23 cellular contexts compared by ENCODE assay signal in genomic region chr1:177546346-177546745, GRCh38.
"Had no signal": no experiment of that assay in that cellular context is flagged by ENCODE, and none has a peak within 500 bp of the region (broad histone marks: within the 10 kb centered on the region; RNA-seq: fewer than 3 reads in every experiment).

No MANE protein-coding gene starts in this region.

- H3K4me3 ChIP-seq: heart left ventricle, neural progenitor cell, right atrium auricular region, tibial nerve had no signal

- H3K27ac ChIP-seq: heart left ventricle, neural progenitor cell, right atrium auricular region, tibial nerve had no signal

- H3K36me3 ChIP-seq: heart left ventricle, neural progenitor cell, right atrium auricular region, tibial nerve had no signal

- H3K4me1 ChIP-seq: heart left ventricle, neural progenitor cell, right atrium auricular region, tibial nerve had no signal

- H3K27me3 ChIP-seq: heart left ventricle, neural progenitor cell, tibial nerve had no signal

- ATAC-seq: effector memory CD8-positive, alpha-beta T cell; heart left ventricle; natural killer cell; stimulated activated naive B cell treated with anti-CD40 and anti-IgM and Interleukin-4, amounts not matched to agents 10 μg/mL and 1 μg/mL and 100 μg/mL, for 72 hours; WTC11 had no signal

- DNase-seq: activated CD4-positive, alpha-beta memory T cell treated with anti-CD3 and anti-CD28 coated beads, Interleukin-2, amount 10 ng/mL, durations not matched to agents 7 days and 5 days; activated CD4-positive, alpha-beta T cell treated with anti-CD3 and anti-CD28 coated beads for 1 hour; activated CD4-positive, alpha-beta T cell treated with anti-CD3 and anti-CD28 coated beads, Interleukin-2, amount 10 ng/mL, durations not matched to agents 7 days and 5 days; activated CD8-positive, alpha-beta memory T cell treated with anti-CD3 and anti-CD28 coated beads, Interleukin-2, amount 50 U/mL, for 48 hours; activated gamma-delta T cell treated with Interleukin-2 at 50 U/mL for 16 hours; activated naive CD4-positive, alpha-beta T cell treated with anti-CD3 and anti-CD28 coated beads, Interleukin-2, amount 50 U/mL, for 16 hours; activated T-cell treated with anti-CD3 and anti-CD28 coated beads, Interleukin-2, amount 50 U/mL, for 24 hours; amygdala; cortex of kidney; effector memory CD8-positive, alpha-beta T cell; heart left ventricle; hypothalamus; immature natural killer cell; mesenchymal stem cell; natural killer cell; stimulated activated CD4-positive, alpha-beta T cell treated with anti-CD3 and anti-CD28 coated beads, Interleukin-15, amount 100 ng/mL, for 24 hours; stimulated activated CD4-positive, alpha-beta T cell treated with anti-CD3 and anti-CD28 coated beads, Interleukin-2, amount 100 ng/mL, for 24 hours; stimulated activated naive B cell treated with anti-CD40 and anti-IgM and Interleukin-4, amounts not matched to agents 10 μg/mL and 1 μg/mL and 100 μg/mL, for 72 hours; T-helper 2 cell had no signal
